In the genomic region with DNA sequence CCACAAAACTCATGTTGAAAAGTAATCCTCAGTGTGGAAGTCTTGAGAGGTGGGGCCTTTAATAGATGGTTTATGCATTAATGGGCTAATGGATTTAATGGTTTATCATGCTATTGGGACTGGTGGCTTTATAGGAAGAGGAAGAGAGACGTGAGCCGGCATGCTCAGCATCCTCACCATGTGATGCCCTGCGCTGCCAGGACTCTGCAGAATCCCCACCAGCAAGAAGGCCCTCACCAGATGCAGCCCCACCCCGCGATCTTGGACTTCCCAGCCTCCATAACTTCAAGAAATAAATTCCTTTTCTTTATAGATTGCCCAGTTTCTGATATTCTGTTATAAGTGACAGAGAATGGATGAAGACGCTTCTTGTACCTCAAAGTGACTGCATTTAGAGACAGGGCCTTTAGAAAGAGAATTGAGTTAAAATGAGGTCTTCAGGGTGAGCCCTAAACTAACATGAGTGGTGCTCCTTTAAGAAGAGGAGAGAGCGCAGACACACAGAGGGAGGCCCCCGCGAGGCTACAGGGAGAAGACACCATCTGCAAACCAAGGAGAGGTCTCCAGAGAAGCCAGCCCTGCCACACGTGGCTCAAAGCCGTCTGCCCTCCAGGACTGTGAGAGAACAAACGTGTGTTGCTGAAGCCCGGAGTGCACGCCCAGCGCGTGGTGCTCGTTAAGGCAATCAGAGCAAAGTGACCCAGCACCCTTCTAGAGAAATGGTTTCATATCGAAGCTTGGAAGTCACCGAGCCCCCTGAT, we compare ENCODE assay signal across 1 cellular context.
TF ChIP-seq lines count a peak whose summit lies in the region.

No MANE protein-coding gene starts in this region.

TF ChIP-seq in HepG2, 621 proteins besides CTCF, POLR2A, EP300 and RAD21:
- TF ChIP-seq NFIC (IDR thresholded peaks at IDR 0.05; ENCODE audit: low read length) (no peak), HNRNPUL1 (IDR thresholded peaks at IDR 0.05; ENCODE audit: low read depth, low read length) (no peak)
